8 cellular contexts compared by ENCODE assay signal in the genomic region with DNA sequence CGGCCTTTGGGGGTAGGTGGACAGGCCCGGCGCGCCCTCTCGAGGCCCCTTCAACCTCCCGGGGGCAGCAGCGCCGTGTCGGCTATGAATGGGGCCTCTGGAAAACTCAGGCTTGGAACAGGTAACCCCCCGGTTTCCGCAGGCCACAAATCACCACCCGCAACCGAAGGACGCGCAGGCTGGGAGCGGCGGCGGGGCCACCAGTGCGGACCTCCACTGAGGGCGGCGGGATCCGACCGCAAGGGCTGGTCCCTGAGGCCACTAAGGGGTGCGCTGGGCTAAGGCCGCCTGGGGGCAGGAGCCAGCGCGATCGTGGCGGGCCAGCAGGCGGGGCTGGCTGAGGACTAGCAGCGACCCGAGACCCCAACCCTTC. TPM values are rescaled to one million over a fixed set of nuclear protein-coding genes. Genes with fewer than 3 reads are reported as not detected.
DNase-seq lines count a peak whose midpoint lies in the region; ATAC-seq and TF ChIP-seq lines count a peak whose summit lies in the region.

No MANE protein-coding gene starts in this region.

- H4K91ac ChIP-seq in neuronal stem cell (ENCODE audit: low read depth, low read length, poor library complexity): peak overlapping the region; percentile 57

- H3K18ac ChIP-seq in neuronal stem cell (ENCODE audit: low read length): peak overlapping the region; percentile 97

- peak; percentile 59 for TF ChIP-seq CTCF in DOHH2 (IDR thresholded peaks at IDR 0.05; ENCODE audit: low read depth, low read length, poor library complexity, severe bottlenecking)
- TF ChIP-seq CTCF in WTC11 (IDR thresholded peaks at IDR 0.05): no peak
- peak; percentile 13 for TF ChIP-seq CTCF in fibroblast of the aortic adventitia (IDR thresholded peaks at IDR 0.05; ENCODE audit: insufficient read depth, low read length)

- peak overlapping the region; percentile 0 for H2BK15ac ChIP-seq in neuronal stem cell (ENCODE audit: low read length)

- no peak overlapping the region for H4K8ac ChIP-seq in neuronal stem cell (ENCODE audit: low read depth, low read length)

- ATAC-seq in GM19397 (IDR thresholded peaks at IDR 0.05; ENCODE audit: unreplicated experiment) (peak; percentile 11), HG03460 (IDR thresholded peaks at IDR 0.05; ENCODE audit: unreplicated experiment) (peak; percentile 26), WTC11 (peak; percentile 27)

- H3K9me3 ChIP-seq in DOHH2 (ENCODE audit: control insufficient read depth, insufficient read depth, low read length): no peaks in the 10 kb centered on the region
- H3K9me3 ChIP-seq in neuronal stem cell (replicated peaks in 1 of 2; ENCODE audit: control insufficient read depth in 2 of 2, insufficient read depth in 1 of 2, low read depth in 1 of 2, low read length in 2 of 2): peaks cover 0 to 4% of the 10 kb centered on the region in 2 donors

- peak; percentile 69 for DNase-seq in WTC11 (ENCODE audit: low spot score)
- peak; percentile 45 for DNase-seq in fibroblast of the aortic adventitia (ENCODE audit: low read depth)
- no peak for DNase-seq in neuronal stem cell (ENCODE audit: low spot score)
- DNase-seq in effector CD8-positive, alpha-beta T cell (lab: John Stamatoyannopoulos, UW): no peak
- no peak for DNase-seq in SKM-1 (lab: John Stamatoyannopoulos, UW; ENCODE audit: unreplicated experiment)

- peaks cover 63% of the 10 kb centered on the region for H3F3A ChIP-seq in DOHH2 (ENCODE audit: control insufficient read depth, insufficient read depth)

- H3K9me3 Mint-ChIP-seq in WTC11: no peaks in the 10 kb centered on the region

- peak overlapping the region; percentile 97 for H2BK5ac ChIP-seq in neuronal stem cell (ENCODE audit: low read length)

- peak overlapping the region; percentile 99 for H3K9ac ChIP-seq in neuronal stem cell (ENCODE audit: low read depth, low read length, poor library complexity)

- peaks cover 33% of the 10 kb centered on the region for H3K4me1 Mint-ChIP-seq in WTC11

- H3K4me2 ChIP-seq in DOHH2 (ENCODE audit: low read length): peak overlapping the region; percentile 98
- H3K4me2 ChIP-seq in neuronal stem cell (ENCODE audit: insufficient read depth, low read length, poor library complexity, severe bottlenecking): peak overlapping the region; percentile 66

- H3K27ac ChIP-seq in DOHH2 (ENCODE audit: low read depth, low read length): peak overlapping the region; percentile 88
- H3K27ac ChIP-seq in neuronal stem cell (replicated peaks; ENCODE audit: low read length): peak overlapping the region; percentile 97

- CTCF ChIA-PET in WTC11 (lab: Charles Lee): interaction anchor here (0.6 to 1.0 kb wide), 21 partner anchors 9 to 413 kb away, joined by 3 to 36 read pairs (median 4); partner anchors contain the start of genes MIEF1, RPL3 and TAB1

- H3K4me3 ChIP-seq in DOHH2 (ENCODE audit: low read length) (peak overlapping the region; percentile 86), fibroblast of the aortic adventitia (ENCODE audit: low read depth, low read length) (peak overlapping the region; percentile 90), neuronal stem cell (ENCODE audit: low read length in 2 of 2) (peak overlapping the region; percentile 56 to 89)

- H3K79me2 ChIP-seq in DOHH2 (ENCODE audit: control insufficient read depth, low read length): peaks cover 88% of the 10 kb centered on the region

- no peak overlapping the region for H2BK12ac ChIP-seq in neuronal stem cell (ENCODE audit: low read length)

- H3K4ac ChIP-seq in neuronal stem cell (ENCODE audit: low read length): peak overlapping the region; percentile 77

- H3K4me3 Mint-ChIP-seq in WTC11: peak overlapping the region; percentile 95

- H3K23ac ChIP-seq in neuronal stem cell (ENCODE audit: low read depth, low read length, poor library complexity): peak overlapping the region; percentile 100

- H3K14ac ChIP-seq in neuronal stem cell (ENCODE audit: low read length): peak overlapping the region; percentile 73

- H2AK5ac ChIP-seq in neuronal stem cell (ENCODE audit: low read depth, low read length): peak overlapping the region; percentile 41

- H3K36me3 ChIP-seq in DOHH2 (ENCODE audit: control insufficient read depth, low read length) (peaks cover 93% of the 10 kb centered on the region), neuronal stem cell (replicated peaks in 1 of 2; ENCODE audit: control insufficient read depth in 2 of 2, insufficient read depth in 2 of 2, low read length in 2 of 2) (peaks cover 42 to 70% of the 10 kb centered on the region in 2 donors)

- WGBS in neuronal stem cell (ENCODE audit: extremely low coverage in 2 of 2, insufficient read length in 2 of 2, insufficient replicate concordance in 1 of 2), 2 donors: no CpG with 5 or more reads among the region's 32 CpGs

- H3K27ac Mint-ChIP-seq in WTC11: peak overlapping the region; percentile 92

- H3K4me1 ChIP-seq in DOHH2 (ENCODE audit: control insufficient read depth, low read length) (peaks cover 60% of the 10 kb centered on the region), neuronal stem cell (ENCODE audit: control insufficient read depth in 2 of 2, insufficient read depth in 1 of 2, low read depth in 1 of 2, low read length in 2 of 2) (peaks cover 21 to 24% of the 10 kb centered on the region in 2 donors)

- no peak overlapping the region for H2BK120ac ChIP-seq in neuronal stem cell (ENCODE audit: low read depth, low read length)

- H3K36me3 Mint-ChIP-seq in WTC11: peaks cover 65% of the 10 kb centered on the region

- peaks cover 19% of the 10 kb centered on the region for H4K20me1 ChIP-seq in DOHH2 (ENCODE audit: control insufficient read depth, insufficient read depth, low read depth, low read length)

- no peaks in the 10 kb centered on the region for H3K9me2 ChIP-seq in DOHH2 (replicated peaks; ENCODE audit: control insufficient read depth, low read length)

- POLR2A ChIA-PET in WTC11 (lab: Charles Lee): interaction anchor here (0.5 to 1.7 kb wide), 25 partner anchors 9 to 1887 kb away, joined by 3 to 16 read pairs (median 3); partner anchors contain the start of genes MIEF1, RPL3, RPS19BP1 and TAB1

- H3K27me3 ChIP-seq in DOHH2 (ENCODE audit: control insufficient read depth, low read length) (no peaks in the 10 kb centered on the region), neuronal stem cell (ENCODE audit: control insufficient read depth in 3 of 3, insufficient read depth in 3 of 3, low read depth in 1 of 3, low read length in 3 of 3) (no peaks in the 10 kb centered on the region)

- H3K27me3 Mint-ChIP-seq in WTC11 (ENCODE audit: low read depth): peaks cover 34% of the 10 kb centered on the region

- peaks cover 10% of the 10 kb centered on the region for H3K79me1 ChIP-seq in neuronal stem cell (ENCODE audit: low read depth, low read length)

- H2AFZ ChIP-seq in neuronal stem cell (ENCODE audit: low read length): peak overlapping the region; percentile 92

TF ChIP-seq in WTC11, 78 proteins besides CTCF, POLR2A, EP300 and RAD21 (continues in another document):
- no peak for TF ChIP-seq PRRX2 (CRISPR knock-in tag; IDR thresholded peaks at IDR 0.05)
- no peak for TF ChIP-seq RORB (CRISPR knock-in tag; IDR thresholded peaks at IDR 0.05)
- TF ChIP-seq GABPB1 (CRISPR knock-in tag; IDR thresholded peaks at IDR 0.05): no peak
- no peak for TF ChIP-seq ETV6 (CRISPR knock-in tag; IDR thresholded peaks at IDR 0.05)
- no peak for TF ChIP-seq JUN (CRISPR knock-in tag; IDR thresholded peaks at IDR 0.05)
- TF ChIP-seq NR3C1 (CRISPR knock-in tag; conservative IDR thresholded peaks at IDR 0.05; ENCODE audit: low read depth): no peak
- peak; percentile 29; the same call in 1 of the 2 replicates for TF ChIP-seq E2F5 (CRISPR knock-in tag; IDR thresholded peaks at IDR 0.05)
- no peak for TF ChIP-seq TEAD1 (CRISPR knock-in tag; IDR thresholded peaks at IDR 0.05)
- peak; percentile 79; the same call in 1 of the 2 replicates for TF ChIP-seq HMGXB4 (CRISPR knock-in tag; IDR thresholded peaks at IDR 0.05)
- no peak for TF ChIP-seq CREB1 (CRISPR knock-in tag; IDR thresholded peaks at IDR 0.05)

RNA-seq across cellular contexts. Expression of gene ATF4, which starts 0.7 kb away (rescaled TPM):
- total RNA-seq in WTC11 (2021) (361 to 460 TPM (median 371 TPM) in 3 replicates), fibroblast of the aortic adventitia (ENCODE audit: low replicate concordance) (259 and 946 TPM in 2 replicates)
- polyA plus RNA-seq in neuronal stem cell (2013, experiment 1 of 2): 261 TPM
- polyA plus RNA-seq in neuronal stem cell (2013, experiment 2 of 2): 254 TPM

RNA-seq across cellular contexts. Expression of gene RPS19BP1, which starts 12.9 kb away (rescaled TPM):
- total RNA-seq in WTC11 (2021) (88.9 to 102 TPM (median 89.0 TPM) in 3 replicates), fibroblast of the aortic adventitia (ENCODE audit: low replicate concordance) (39.6 and 108 TPM in 2 replicates)
- 48.7 TPM for polyA plus RNA-seq in neuronal stem cell (2013, experiment 1 of 2)
- 48.2 TPM for polyA plus RNA-seq in neuronal stem cell (2013, experiment 2 of 2)

RNA-seq across cellular contexts. Expression of gene MIEF1, which starts 17.6 kb away (rescaled TPM):
- total RNA-seq in WTC11 (2021) (31.5 to 38.7 TPM (median 31.9 TPM) in 3 replicates), fibroblast of the aortic adventitia (ENCODE audit: low replicate concordance) (24.0 and 27.7 TPM in 2 replicates)
- polyA plus RNA-seq in neuronal stem cell (2013, experiment 1 of 2): 27.3 TPM
- 27.0 TPM for polyA plus RNA-seq in neuronal stem cell (2013, experiment 2 of 2)

RNA-seq across cellular contexts. Expression of gene CACNA1I, which starts 50.9 kb away (rescaled TPM):
- 2.1 to 2.9 TPM (median 2.3 TPM) in 3 replicates for total RNA-seq in WTC11 (2021)
- total RNA-seq in fibroblast of the aortic adventitia (ENCODE audit: low replicate concordance): under 0.01 and 0.08 TPM in 2 replicates
- polyA plus RNA-seq in neuronal stem cell (2013, experiment 1 of 2): 0.21 TPM
- polyA plus RNA-seq in neuronal stem cell (2013, experiment 2 of 2): 0.18 TPM

Comparison
In these comparisons a context has a peak if more than half of its experiments do, and no peak if none do; other contexts are left out.
1. DNase-seq: peak in WTC11 (single experiment) and fibroblast of the aortic adventitia (single experiment); none in neuronal stem cell (single experiment), effector CD8-positive, alpha-beta T cell (single experiment) and SKM-1 (single experiment).
2. Peak in every context shown above with its lines, with median percentiles within 50 percentile points of each other: H3K4me3 ChIP-seq and ATAC-seq.